In the genomic region with DNA sequence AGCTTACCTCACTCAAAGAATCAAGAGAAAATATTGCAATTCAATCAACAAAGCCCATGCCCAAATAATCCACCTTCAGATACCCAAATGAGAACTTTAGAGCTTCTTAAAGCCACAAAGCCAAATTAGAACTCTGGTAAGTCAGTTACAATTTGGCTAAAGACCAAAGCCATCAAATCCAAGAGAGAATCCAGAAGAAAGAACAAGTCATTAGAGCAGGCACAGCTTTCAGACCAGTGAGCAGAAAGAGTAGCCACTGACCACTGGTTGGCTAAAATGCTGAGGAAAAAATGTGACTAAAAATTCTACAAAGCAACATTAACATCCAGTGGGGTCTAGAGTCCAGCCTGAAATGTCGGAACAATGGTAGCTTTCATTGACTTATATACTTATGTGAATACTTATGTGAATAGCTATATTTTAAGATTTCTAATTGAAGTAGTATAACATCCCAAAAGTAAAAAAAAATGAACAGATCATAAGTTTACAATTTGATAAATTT, we compare ENCODE assay signal across 27 cellular contexts.
"Had no signal": no experiment of that assay in that cellular context is flagged by ENCODE, and none has a peak within 500 bp of the region (broad histone marks: within the 10 kb centered on the region; RNA-seq: fewer than 3 reads in every experiment).

No MANE protein-coding gene starts in this region.

- H3K27ac ChIP-seq: stomach, suprapubic skin, testis, thoracic aorta, thyroid gland, tibial artery, tibial nerve, transverse colon, upper lobe of left lung, upper lobe of right lung, uterus, vagina had no signal

- FAIRE-seq: urothelium cell line had no signal

- H3K9me3 ChIP-seq: stomach, suprapubic skin, testis, thoracic aorta, thyroid gland, tibial artery, transverse colon, upper lobe of left lung, upper lobe of right lung, uterus, vagina had no signal

- H3K4me1 ChIP-seq: suprapubic skin, testis, thyroid gland, tibial artery, tibial nerve, upper lobe of left lung, upper lobe of right lung, uterus, vagina had no signal

- H3K36me3 ChIP-seq: stomach, suprapubic skin, thoracic aorta, thyroid gland, tibial artery, tibial nerve, transverse colon, upper lobe of left lung, upper lobe of right lung, uterus, vagina had no signal

- ATAC-seq: stimulated activated effector memory CD8-positive, alpha-beta T cell treated with anti-CD3 and anti-CD28 coated beads, Interleukin-12 subunit alpha, Interleukin-12 subunit beta, amount 100 ng/mL, for 72 hours; stimulated activated memory B cell treated with anti-CD40 and anti-IgM and Interleukin-4, amounts not matched to agents 10 μg/mL and 1 μg/mL and 100 μg/mL, for 72 hours; stimulated activated naive B cell treated with anti-CD40 and anti-IgM and Interleukin-4, amounts not matched to agents 10 μg/mL and 1 μg/mL and 100 μg/mL, for 72 hours; stimulated activated naive CD8-positive, alpha-beta T cell treated with anti-CD3 and anti-CD28 coated beads, Interleukin-15, amount 100 ng/mL, for 72 hours; stimulated activated naive CD8-positive, alpha-beta T cell treated with anti-CD3 and anti-CD28 coated beads, Interleukin-15, Interleukin-2, amounts not matched to agents 100 U/mL and 50 U/mL, for 24 hours; upper lobe of right lung had no signal

- H3K4me3 ChIP-seq: stomach, suprapubic skin, testis, thoracic aorta, thyroid gland, tibial artery, tibial nerve, transverse colon, upper lobe of left lung, upper lobe of right lung, uterus, vagina had no signal

- DNase-seq: stimulated activated CD4-positive, alpha-beta T cell treated with anti-CD3 and anti-CD28 coated beads, Interleukin-2, amount 100 ng/mL, for 48 hours; stimulated activated CD4-positive, alpha-beta T cell treated with anti-CD3 and anti-CD28 coated beads, Interleukin-4, amount 100 ng/mL, for 1 hour; stimulated activated CD4-positive, alpha-beta T cell treated with anti-CD3 and anti-CD28 coated beads, Interleukin-4, amount 100 ng/mL, for 24 hours; stimulated activated CD4-positive, alpha-beta T cell treated with anti-CD3 and anti-CD28 coated beads, Interleukin-4, amount 100 ng/mL, for 4 hours; stimulated activated CD8-positive, alpha-beta memory T cell treated with anti-CD3 and anti-CD28 coated beads, Interleukin-4, amount 100 ng/mL, for 48 hours; stimulated activated naive B cell treated with anti-CD40 and anti-IgM and Interleukin-4, amounts not matched to agents 10 μg/mL and 1 μg/mL and 100 μg/mL, for 72 hours; stimulated activated naive CD4-positive, alpha-beta T cell; stimulated activated naive CD4-positive, alpha-beta T cell treated with Interleukin-2 at 50 U/mL for 16 hours; stimulated activated naive CD8-positive, alpha-beta T cell treated with anti-CD3 and anti-CD28 coated beads, Interleukin-15, amount 100 ng/mL, for 72 hours; stimulated activated naive CD8-positive, alpha-beta T cell treated with anti-CD3 and anti-CD28 coated beads, Interleukin-15, Interleukin-2, amounts not matched to agents 100 U/mL and 50 U/mL, for 24 hours; stomach; substantia nigra; testis; thyroid gland; tibial artery; transverse colon; trophoblast cell; upper lobe of left lung; upper lobe of right lung; uterus had no signal

- H3K27me3 ChIP-seq: stomach, suprapubic skin, testis, thyroid gland, tibial artery, tibial nerve, transverse colon, upper lobe of left lung, upper lobe of right lung, uterus, vagina had no signal
